ENCODE assay signal across 10 cellular contexts in the genomic region with DNA sequence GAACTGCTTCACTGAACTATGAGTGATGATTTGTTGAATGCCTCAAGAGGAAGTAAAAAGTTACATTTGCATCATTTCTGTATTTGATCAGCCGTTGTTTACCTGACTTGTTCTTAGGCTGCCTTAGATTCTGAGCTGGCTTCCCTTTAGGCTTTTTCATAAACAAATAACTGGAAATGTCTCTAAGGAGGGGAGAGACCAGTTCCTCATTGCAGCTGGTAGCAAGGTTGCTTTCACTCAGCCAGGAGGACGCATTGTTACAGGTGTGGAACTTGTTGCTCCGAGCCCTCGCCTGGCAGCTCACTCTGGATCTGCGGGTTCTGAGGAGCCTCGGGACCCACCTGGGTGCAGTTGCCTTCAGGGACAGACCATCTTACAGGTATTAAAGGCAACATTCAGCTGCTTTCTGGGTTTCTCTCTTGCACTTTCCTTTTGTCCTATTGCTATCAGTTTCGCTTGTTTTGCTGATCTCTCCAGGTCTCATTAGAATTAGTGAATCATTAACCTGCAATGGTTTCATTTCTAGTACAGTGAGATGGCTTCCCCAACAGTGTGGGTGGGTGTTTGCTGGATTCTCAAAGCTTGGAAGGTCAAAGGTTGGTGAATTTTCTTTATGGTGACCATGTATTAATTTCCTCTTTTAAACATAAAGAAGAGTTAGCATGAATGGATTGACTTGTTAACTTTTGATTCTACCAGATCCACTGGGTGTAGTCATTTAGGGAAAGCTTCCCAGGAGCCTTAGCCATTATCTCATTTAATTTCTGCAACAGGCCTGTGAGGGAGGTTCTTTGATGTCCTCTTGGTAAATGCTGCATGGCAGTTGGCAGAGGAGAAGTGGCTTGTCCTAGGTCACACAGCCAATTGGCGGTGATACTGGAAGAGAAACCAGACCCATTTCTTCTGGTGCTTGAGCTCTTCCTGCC. TPM values are rescaled to one million over a fixed set of nuclear protein-coding genes. Genes with fewer than 3 reads are reported as not detected.
DNase-seq lines count a peak whose midpoint lies in the region; ATAC-seq, FAIRE-seq and TF ChIP-seq lines count a peak whose summit lies in the region.
"Had no signal": no experiment of that assay in that cellular context is flagged by ENCODE, and none has a peak within 500 bp of the region (broad histone marks: within the 10 kb centered on the region; RNA-seq: fewer than 3 reads in every experiment).

A gene with protein sequence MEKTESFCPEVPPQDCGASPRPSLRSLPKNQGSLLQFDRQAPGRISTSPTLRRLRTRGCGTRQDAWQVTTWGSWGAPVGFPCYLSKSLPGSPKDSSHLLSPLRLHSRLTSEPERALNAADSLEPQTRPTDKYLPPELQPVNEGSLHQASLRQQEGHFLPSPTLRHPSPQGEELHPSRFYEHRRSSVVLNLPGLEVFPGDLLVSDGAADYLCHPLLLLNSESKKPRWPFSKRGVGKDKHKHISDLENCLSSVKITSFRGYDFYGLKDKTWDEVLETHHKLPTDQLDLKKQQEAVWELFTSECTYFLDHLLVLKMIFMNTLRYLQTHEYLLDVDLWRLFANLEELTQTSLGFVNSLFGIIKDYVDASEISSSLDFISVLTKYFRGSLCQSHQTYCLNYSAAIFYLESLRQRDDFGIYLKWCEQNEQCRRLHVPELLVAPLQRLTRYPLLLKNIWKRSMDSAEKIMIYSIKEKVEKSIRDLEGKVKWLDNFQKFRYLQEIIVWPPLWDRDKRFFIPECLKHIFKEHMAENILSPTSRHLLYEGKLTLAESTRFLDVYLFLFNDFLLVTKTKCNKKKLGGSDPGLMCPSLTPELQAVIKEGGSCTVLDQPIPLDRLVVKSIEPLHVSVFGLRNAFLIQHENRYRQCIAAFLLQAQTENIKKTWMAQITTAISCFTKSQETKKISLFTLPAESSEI (plus strand): TSS at position 236 of the 926 bp plus-strand sequence. CDS start 3,643 bp downstream, outside the sequence.

- TF ChIP-seq CTCF in GM12865 (IDR thresholded peaks at IDR 0.05; ENCODE audit: insufficient read depth, low read depth, low read length, missing control alignments): no peak
- TF ChIP-seq CTCF in kidney (IDR thresholded peaks at IDR 0.05; ENCODE audit: borderline replicate concordance, extremely low read depth, insufficient read depth): no peak

- DNase-seq in GM12865 (ENCODE audit: low read depth) (peak; percentile 77), kidney (no peak), DMS79 treated with DMSO at 0.1 percent for 48 hours (lab: John Stamatoyannopoulos, UW) (no peak), NCI-H2196 treated with DMSO at 0.1 percent for 48 hours (lab: John Stamatoyannopoulos, UW; ENCODE audit: unreplicated experiment) (no peak)
- no peak for DNase-seq in stimulated activated CD4-positive, alpha-beta T cell treated with anti-CD3 and anti-CD28 coated beads, Interleukin-12 subunit alpha, Interleukin-12 subunit beta, amount 100 ng/mL, for 4 hours
- no peak for DNase-seq in activated effector memory CD4-positive, alpha-beta T cell treated with anti-CD3 and anti-CD28 coated beads, Interleukin-2, amount 50 U/mL, for 16 hours

- peak within 1 kb of the TSS; percentile 34 to 74 for H3K9ac ChIP-seq in kidney (ENCODE audit: low read length in 2 of 2)

- peak within 1 kb of the TSS; percentile 52 for H3K4me3 ChIP-seq in GM12865 (ENCODE audit: low read depth, low read length)
- H3K4me3 ChIP-seq in kidney (ENCODE audit: low read length in 2 of 2): peak within 1 kb of the TSS; percentile 74 to 81

- FAIRE-seq in kidney (lab: Jason Lieb, UNC): no peak

- ATAC-seq in GM21381 (IDR thresholded peaks at IDR 0.05; ENCODE audit: unreplicated experiment) (peak; percentile 89), HG03520 (IDR thresholded peaks at IDR 0.05; ENCODE audit: unreplicated experiment) (peak; percentile 88)
- ATAC-seq: HCT116 had no signal

- H3K9me3 ChIP-seq in kidney (ENCODE audit: control insufficient read depth in 1 of 2, low read length in 2 of 2): no peaks in the 10 kb centered on the region

- H3K27ac ChIP-seq in kidney (ENCODE audit: low read depth in 2 of 2, low read length in 2 of 2): peak within 1 kb of the TSS; percentile 11 to 81

- no peaks in the 10 kb centered on the region for H3K36me3 ChIP-seq in kidney (ENCODE audit: control insufficient read depth in 1 of 2, insufficient read depth in 2 of 2, low read length in 2 of 2)

- intact Hi-C loops in kidney (cut with DNase I): no loop called here

- H3K4me1 ChIP-seq in kidney (ENCODE audit: control insufficient read depth in 1 of 2, insufficient read depth in 1 of 2, low read depth in 1 of 2, low read length in 2 of 2): no peaks in the 10 kb centered on the region

RNA-seq across cellular contexts. Expression of the gene that starts here (rescaled TPM):
- total RNA-seq in kidney: 1.5 TPM
- polyA plus RNA-seq in kidney (ENCODE audit: insufficient read depth, low read depth, low replicate concordance): 0.45 TPM
- total RNA-seq: temporal lobe had no signal
